In genomic region chr12:101592448-101592847, GRCh38 we compare ENCODE assay signal across 2 cellular contexts.
TF ChIP-seq lines count a peak whose summit lies in the region.

No MANE protein-coding gene starts in this region.

TF ChIP-seq in H1, 55 proteins besides CTCF, POLR2A, EP300 and RAD21:
- TF ChIP-seq TAF1 (IDR thresholded peaks at IDR 0.05; ENCODE audit: low read depth, low read length): no peak
- no peak for TF ChIP-seq SP2 (IDR thresholded peaks at IDR 0.05; ENCODE audit: low read length)
- TF ChIP-seq NRF1 (IDR thresholded peaks at IDR 0.05; ENCODE audit: low read depth, low read length): no peak
- no peak for TF ChIP-seq KDM5A (IDR thresholded peaks at IDR 0.05; ENCODE audit: low read length)
- no peak for TF ChIP-seq CBX5 (IDR thresholded peaks at IDR 0.05; ENCODE audit: low read depth, low read length)

TF ChIP-seq in liver, 16 proteins besides CTCF, POLR2A, EP300 and RAD21:
- TF ChIP-seq YY1 (IDR thresholded peaks at IDR 0.05): no peak
- TF ChIP-seq HNF4A (conservative IDR thresholded peaks at IDR 0.05): peak; percentile 38 to 60
- no peak for TF ChIP-seq SP1 (IDR thresholded peaks at IDR 0.05)
TF ChIP-seq in liver: peak in this region for 1.
